Comparison of ENCODE assay signal across 10 cellular contexts in genomic region chr9:112069318-112070169, GRCh38.
A peak's percentile ranks its signal among the peaks of the same experiment; 100 is the strongest.
DNase-seq lines count a peak whose midpoint lies in the region; ATAC-seq and TF ChIP-seq lines count a peak whose summit lies in the region.
"Had no signal": no experiment of that assay in that cellular context is flagged by ENCODE, and none has a peak within 500 bp of the region (broad histone marks: within the 10 kb centered on the region; RNA-seq: fewer than 3 reads in every experiment).

No MANE protein-coding gene starts in this region.

- peaks cover 0 to 47% (median 7%) of the 10 kb centered on the region in 11 experiments; a peak in 11 of 22 replicates for H3K36me3 ChIP-seq in BLaER1 treated with 17β-estradiol and CSF1 and Interleukin-3, amounts not matched to agents 10 nM and 100 nM
- H3K36me3 ChIP-seq in GM23248 (ENCODE audit: low read depth) (no peaks in the 10 kb centered on the region), SJCRH30 (no peaks in the 10 kb centered on the region), right lobe of liver (no peaks in the 10 kb centered on the region), smooth muscle cell (ENCODE audit: low read depth) (no peaks in the 10 kb centered on the region)
- H3K36me3 ChIP-seq: heart left ventricle had no signal

- WGBS in GM23248 (ENCODE audit: low coverage in 1 of 2, low lambda C conversion rate in 2 of 2, missing lambda C conversion rate in 2 of 2), 2 experiments: 93 to 96% methylated on average over 12 to 15 of the region's 15 CpGs
- 28% methylated on average over 14 of the region's 15 CpGs for WGBS in right lobe of liver (ENCODE audit: insufficient coverage, low coverage, low lambda C conversion rate, missing lambda C conversion rate)
- 88% methylated on average over 15 of the region's 15 CpGs for WGBS in smooth muscle cell (ENCODE audit: low lambda C conversion rate)

- no peak for TF ChIP-seq CTCF in right lobe of liver (IDR thresholded peaks at IDR 0.05)
- no peak for TF ChIP-seq CTCF in CD4-positive, alpha-beta T cell (IDR thresholded peaks at IDR 0.05)
- no peak for TF ChIP-seq CTCF in smooth muscle cell (IDR thresholded peaks at IDR 0.05; ENCODE audit: borderline replicate concordance, insufficient read depth, poor library complexity, severe bottlenecking)

- peak; percentile 21 for DNase-seq in GM23248
- DNase-seq in SJCRH30: peak; percentile 61 to 75
- peak in 1 of 3 donors; percentile 48 for DNase-seq in right lobe of liver
- DNase-seq in CD4-positive, alpha-beta T cell: no peak
- DNase-seq in NCI-H446 treated with DMSO at 0.1 percent for 48 hours (lab: John Stamatoyannopoulos, UW): no peak
- DNase-seq in smooth muscle cell (lab: John Stamatoyannopoulos, UW; ENCODE audit: unreplicated experiment): no peak
- DNase-seq in NCI-H2107 (lab: John Stamatoyannopoulos, UW): no peak
- DNase-seq: heart left ventricle had no signal

- CTCF ChIA-PET in CD4-positive, alpha-beta T cell (lab: Charles Lee): no interaction called here

- peaks cover 33 to 76% (median 40%) of the 10 kb centered on the region in 10 experiments for H3K4me1 ChIP-seq in BLaER1 treated with 17β-estradiol and CSF1 and Interleukin-3, amounts not matched to agents 10 nM and 100 nM
- H3K4me1 ChIP-seq in GM23248 (ENCODE audit: insufficient read depth) (peaks cover 24% of the 10 kb centered on the region), SJCRH30 (peaks cover 54% of the 10 kb centered on the region), right lobe of liver (peaks cover 0 to 33% (median 9%) of the 10 kb centered on the region in 4 donors), smooth muscle cell (ENCODE audit: low read depth) (peaks cover 3% of the 10 kb centered on the region)

- peak overlapping the region in 1 of 10 experiments; percentile 29; a peak in 1 of 20 replicates for H3K4me3 ChIP-seq in BLaER1 treated with 17β-estradiol and CSF1 and Interleukin-3, amounts not matched to agents 10 nM and 100 nM
- H3K4me3 ChIP-seq in GM23248 (no peak overlapping the region), SJCRH30 (no peak overlapping the region), right lobe of liver (no peak overlapping the region), smooth muscle cell (no peak overlapping the region)
- H3K4me3 ChIP-seq: heart left ventricle had no signal

- H4K20me1 ChIP-seq in BLaER1 treated with 17β-estradiol and CSF1 and Interleukin-3, amounts not matched to agents 10 nM and 100 nM: peaks cover 0 to 4% (median 0%) of the 10 kb centered on the region in 11 experiments; a peak in 2 of 22 replicates
- H4K20me1 ChIP-seq in GM23248 (ENCODE audit: insufficient read depth) (no peaks in the 10 kb centered on the region), smooth muscle cell (ENCODE audit: low read depth) (no peaks in the 10 kb centered on the region)

- in situ Hi-C loops in GM23248 (cut with MboI): no loop called here

- H3K79me2 ChIP-seq in GM23248 (ENCODE audit: insufficient read depth) (no peaks in the 10 kb centered on the region), smooth muscle cell (ENCODE audit: low read depth) (no peaks in the 10 kb centered on the region)

- peaks cover 18% of the 10 kb centered on the region for H3F3A ChIP-seq in GM23248 (ENCODE audit: insufficient read depth)
- peaks cover 14% of the 10 kb centered on the region for H3F3A ChIP-seq in smooth muscle cell (ENCODE audit: low read depth)

- peak; percentile 17 to 57 (median 53) for ATAC-seq in right lobe of liver
- no peak for ATAC-seq in CD4-positive, alpha-beta T cell (ENCODE audit: poor library complexity)

- H3K9me2 ChIP-seq in GM23248 (ENCODE audit: insufficient read depth): no peaks in the 10 kb centered on the region

- peak; percentile 33 for TF ChIP-seq POLR2A in right lobe of liver (IDR thresholded peaks at IDR 0.05)

- peaks cover 18% of the 10 kb centered on the region for H3K4me1 Mint-ChIP-seq in CD4-positive, alpha-beta T cell (ENCODE audit: low read depth)

- no peaks in the 10 kb centered on the region for H3K27me3 Mint-ChIP-seq in CD4-positive, alpha-beta T cell
- H3K27me3 Mint-ChIP-seq: stimulated activated naive CD8-positive, alpha-beta T cell treated with anti-CD3 and anti-CD28 coated beads, Interleukin-15, Interleukin-2, amounts not matched to agents 100 ng/mL and 50 ng/mL, for 24 hours had no signal

- H3K9me3 Mint-ChIP-seq in CD4-positive, alpha-beta T cell: no peaks in the 10 kb centered on the region
- H3K9me3 Mint-ChIP-seq: stimulated activated naive CD8-positive, alpha-beta T cell treated with anti-CD3 and anti-CD28 coated beads, Interleukin-15, Interleukin-2, amounts not matched to agents 100 ng/mL and 50 ng/mL, for 24 hours had no signal

- no peak overlapping the region for H3K27ac Mint-ChIP-seq in CD4-positive, alpha-beta T cell
- H3K27ac Mint-ChIP-seq: stimulated activated naive CD8-positive, alpha-beta T cell treated with anti-CD3 and anti-CD28 coated beads, Interleukin-15, Interleukin-2, amounts not matched to agents 100 ng/mL and 50 ng/mL, for 24 hours had no signal

- no peak overlapping the region for H3K4me3 Mint-ChIP-seq in CD4-positive, alpha-beta T cell
- H3K4me3 Mint-ChIP-seq: stimulated activated naive CD8-positive, alpha-beta T cell treated with anti-CD3 and anti-CD28 coated beads, Interleukin-15, Interleukin-2, amounts not matched to agents 100 ng/mL and 50 ng/mL, for 24 hours had no signal

- H3K4me2 ChIP-seq in BLaER1 treated with 17β-estradiol and CSF1 and Interleukin-3, amounts not matched to agents 10 nM and 100 nM: peak overlapping the region; percentile 62 to 89 (median 78)
- H3K4me2 ChIP-seq in GM23248 (ENCODE audit: unreplicated experiment) (no peak overlapping the region), smooth muscle cell (no peak overlapping the region)

- POLR2A ChIA-PET in CD4-positive, alpha-beta T cell (lab: Charles Lee): no interaction called here

- no peaks in the 10 kb centered on the region for H3K27me3 ChIP-seq in BLaER1 treated with 17β-estradiol and CSF1 and Interleukin-3, amounts not matched to agents 10 nM and 100 nM
- H3K27me3 ChIP-seq in GM23248 (replicated peaks; ENCODE audit: insufficient read depth) (no peaks in the 10 kb centered on the region), SJCRH30 (no peaks in the 10 kb centered on the region), right lobe of liver (no peaks in the 10 kb centered on the region), smooth muscle cell (ENCODE audit: low read depth) (no peaks in the 10 kb centered on the region)
- no peaks in the 10 kb centered on the region for H3K27me3 ChIP-seq in CD4-positive, alpha-beta T cell (ENCODE audit: control insufficient read depth, insufficient read depth, low read length)
- H3K27me3 ChIP-seq: heart left ventricle had no signal

- H3K9ac ChIP-seq in BLaER1 treated with 17β-estradiol and CSF1 and Interleukin-3, amounts not matched to agents 10 nM and 100 nM: peak overlapping the region; percentile 37 to 73 (median 47); a peak in 20 of 22 replicates
- H3K9ac ChIP-seq in GM23248: no peak overlapping the region
- H3K9ac ChIP-seq in smooth muscle cell (ENCODE audit: low read depth): no peak overlapping the region

- H3K36me3 Mint-ChIP-seq in CD4-positive, alpha-beta T cell (ENCODE audit: low read depth): peaks cover 4% of the 10 kb centered on the region

- peak overlapping the region; percentile 60 to 80 (median 69) for H3K27ac ChIP-seq in BLaER1 treated with 17β-estradiol and CSF1 and Interleukin-3, amounts not matched to agents 10 nM and 100 nM
- H3K27ac ChIP-seq in GM23248: no peak overlapping the region
- peak overlapping the region; percentile 13; the same call in 1 of the 2 replicates for H3K27ac ChIP-seq in SJCRH30
- H3K27ac ChIP-seq in right lobe of liver: peak overlapping the region; percentile 32 to 77 (median 34)
- no peak overlapping the region for H3K27ac ChIP-seq in CD4-positive, alpha-beta T cell (ENCODE audit: low read depth, low read length)
- no peak overlapping the region for H3K27ac ChIP-seq in smooth muscle cell (ENCODE audit: low read depth)

- intact Hi-C loops in right lobe of liver (cut with DNase I): loop anchor here in 1 of 2 donors (10.0 kb wide), 1 partner anchor 305 kb away; no protein-coding TSS in a partner anchor
- intact Hi-C loops in CD4-positive, alpha-beta T cell (cut with DNase I, micrococcal nuclease): loop anchor here (5.0 to 10.0 kb wide), 7 partner anchors 32 to 585 kb away; partner anchors contain the start of genes ECPAS (in 1 of the 2) and UGCG (in 1 of the 2)

- H3K9me3 ChIP-seq in BLaER1 treated with 17β-estradiol and CSF1 and Interleukin-3, amounts not matched to agents 10 nM and 100 nM (replicated peaks in 1 of 11): peaks cover 0 to 2% (median 0%) of the 10 kb centered on the region in 11 experiments; a peak in 3 of 22 replicates
- H3K9me3 ChIP-seq in GM23248 (ENCODE audit: low read depth) (no peaks in the 10 kb centered on the region), SJCRH30 (replicated peaks) (no peaks in the 10 kb centered on the region), right lobe of liver (no peaks in the 10 kb centered on the region), smooth muscle cell (replicated peaks; ENCODE audit: low read depth) (no peaks in the 10 kb centered on the region)
- no peaks in the 10 kb centered on the region for H3K9me3 ChIP-seq in CD4-positive, alpha-beta T cell (ENCODE audit: control insufficient read depth, low read length)
- H3K9me3 ChIP-seq: heart left ventricle had no signal

- H2AFZ ChIP-seq in GM23248: no peak overlapping the region
- no peak overlapping the region for H2AFZ ChIP-seq in smooth muscle cell (ENCODE audit: low read depth)

Comparison
In these comparisons a context has a peak if more than half of its experiments do, and no peak if none do; other contexts are left out.
1. H3K27ac ChIP-seq: peak in BLaER1 treated with 17β-estradiol and CSF1 and Interleukin-3, amounts not matched to agents 10 nM and 100 nM (11 of 11), SJCRH30 (single experiment) and right lobe of liver (3 of 3); none in GM23248 (single experiment), CD4-positive, alpha-beta T cell (single experiment) and smooth muscle cell (single experiment).
2. H3K4me2 ChIP-seq: peak in BLaER1 treated with 17β-estradiol and CSF1 and Interleukin-3, amounts not matched to agents 10 nM and 100 nM (11 of 11); none in GM23248 (single experiment) and smooth muscle cell (single experiment).
3. H3K9ac ChIP-seq: peak in BLaER1 treated with 17β-estradiol and CSF1 and Interleukin-3, amounts not matched to agents 10 nM and 100 nM (11 of 11); none in GM23248 (single experiment) and smooth muscle cell (single experiment).
4. DNase-seq: peak in GM23248 (single experiment) and SJCRH30 (2 of 2); none in CD4-positive, alpha-beta T cell (0 of 10), NCI-H446 treated with DMSO at 0.1 percent for 48 hours (single experiment), smooth muscle cell (single experiment) and NCI-H2107 (single experiment).